In the genomic region with DNA sequence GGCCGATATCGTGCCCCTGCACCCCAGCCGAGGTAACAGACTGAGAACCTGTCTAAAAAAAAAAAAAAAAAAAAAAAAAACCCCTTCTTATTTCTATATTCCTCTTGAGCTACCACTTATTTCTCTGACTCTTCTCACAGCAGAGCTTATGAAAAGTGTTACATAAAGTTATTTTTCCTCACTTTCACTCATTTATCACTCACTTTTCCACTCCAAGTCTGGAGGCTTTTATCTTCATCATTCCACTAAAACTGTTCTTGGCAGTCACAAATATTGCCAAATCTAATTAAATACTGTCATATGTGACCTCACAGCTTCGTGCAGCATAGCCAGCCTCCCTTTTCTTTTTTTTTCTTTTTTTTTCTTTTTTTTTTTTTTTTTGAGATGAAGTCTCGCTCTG, we compare ENCODE assay signal across 36 cellular contexts.
"Had no signal": no experiment of that assay in that cellular context is flagged by ENCODE, and none has a peak within 500 bp of the region (broad histone marks: within the 10 kb centered on the region; RNA-seq: fewer than 3 reads in every experiment).

No MANE protein-coding gene starts in this region.

- H3K27ac ChIP-seq: adrenal gland, ascending aorta, body of pancreas, brain microvascular endothelial cell, breast epithelium, cardiac muscle cell, colonic mucosa had no signal

- H3K4me1 ChIP-seq: adrenal gland, body of pancreas, breast epithelium, colonic mucosa had no signal

- H3K9me3 ChIP-seq: adrenal gland, ascending aorta, body of pancreas, breast epithelium, colonic mucosa had no signal

- H3K4me1 Mint-ChIP-seq: activated naive CD4-positive, alpha-beta T cell treated with anti-CD3 and anti-CD28 coated beads, Interleukin-2, amount 10 ng/mL, durations not matched to agents 7 days and 5 days; activated T-helper 17 cell treated with anti-CD3 and anti-CD28 coated beads, Interleukin-2, amount 50 U/mL, for 72 hours; brain; central memory CD8-positive, alpha-beta T cell had no signal

- H3K27me3 ChIP-seq: adrenal gland, ascending aorta, body of pancreas, breast epithelium, colonic mucosa had no signal

- H3K4me3 ChIP-seq: adrenal gland, ascending aorta, body of pancreas, breast epithelium, cardiac muscle cell, colonic mucosa had no signal

- H3K27ac Mint-ChIP-seq: activated naive CD4-positive, alpha-beta T cell treated with anti-CD3 and anti-CD28 coated beads for 36 hours; activated naive CD4-positive, alpha-beta T cell treated with anti-CD3 and anti-CD28 coated beads, Interleukin-2, amount 10 ng/mL, durations not matched to agents 7 days and 5 days; activated naive CD4-positive, alpha-beta T cell treated with anti-CD3 and anti-CD28 coated beads, Interleukin-2, amount 50 U/mL, for 24 hours; activated naive CD8-positive, alpha-beta T cell; activated naive CD8-positive, alpha-beta T cell treated with anti-CD3 and anti-CD28 coated beads for 36 hours; activated naive CD8-positive, alpha-beta T cell treated with anti-CD3 and anti-CD28 coated beads, Interleukin-2, amount 10 ng/mL, durations not matched to agents 7 days and 5 days; activated naive CD8-positive, alpha-beta T cell treated with anti-CD3 and anti-CD28 coated beads, Interleukin-2, amount 50 U/mL, for 24 hours; activated T-cell treated with anti-CD3 and anti-CD28 coated beads, Interleukin-2, amount 50 U/mL, for 72 hours; activated T-helper 1 cell treated with anti-CD3 and anti-CD28 coated beads, Interleukin-12 subunit alpha, Interleukin-12 subunit beta, Interleukin-2, Interleukin-4 antibody, amounts not matched to agents 30 ng/mL and 10 ng/mL and 1 ng/mL, durations not matched to agents 14 hours and 24 hours and 36 hours; activated T-helper 17 cell treated with anti-CD3 and anti-CD28 coated beads, Interleukin-2, amount 50 U/mL, for 72 hours; activated T-helper 2 cell treated with anti-CD3 and anti-CD28 coated beads, Interferon-gamma antibody, Interleukin-2, Interleukin-4, amounts not matched to agents 10 μg/mL and 5 μg/mL and 100 μg/mL, durations not matched to agents 14 hours and 24 hours and 36 hours; brain had no signal

- H3K4me3 Mint-ChIP-seq: activated naive CD4-positive, alpha-beta T cell treated with anti-CD3 and anti-CD28 coated beads for 36 hours; activated naive CD4-positive, alpha-beta T cell treated with anti-CD3 and anti-CD28 coated beads, Interleukin-2, amount 10 ng/mL, durations not matched to agents 7 days and 5 days; activated naive CD4-positive, alpha-beta T cell treated with anti-CD3 and anti-CD28 coated beads, Interleukin-2, amount 50 U/mL, for 24 hours; activated naive CD8-positive, alpha-beta T cell; activated naive CD8-positive, alpha-beta T cell treated with anti-CD3 and anti-CD28 coated beads for 36 hours; activated naive CD8-positive, alpha-beta T cell treated with anti-CD3 and anti-CD28 coated beads, Interleukin-2, amount 10 ng/mL, durations not matched to agents 7 days and 5 days; activated naive CD8-positive, alpha-beta T cell treated with anti-CD3 and anti-CD28 coated beads, Interleukin-2, amount 50 U/mL, for 24 hours; activated T-cell treated with anti-CD3 and anti-CD28 coated beads, Interleukin-2, amount 50 U/mL, for 72 hours; activated T-helper 1 cell treated with anti-CD3 and anti-CD28 coated beads, Interleukin-12 subunit alpha, Interleukin-12 subunit beta, Interleukin-2, Interleukin-4 antibody, amounts not matched to agents 30 ng/mL and 10 ng/mL and 1 ng/mL, durations not matched to agents 14 hours and 24 hours and 36 hours; activated T-helper 17 cell treated with anti-CD3 and anti-CD28 coated beads, Interleukin-2, amount 50 U/mL, for 72 hours; brain; central memory CD8-positive, alpha-beta T cell had no signal

- H3K36me3 ChIP-seq: adrenal gland, ascending aorta, brain microvascular endothelial cell, breast epithelium, cardiac muscle cell, colonic mucosa had no signal

- H3K27me3 Mint-ChIP-seq: activated naive CD4-positive, alpha-beta T cell treated with anti-CD3 and anti-CD28 coated beads, Interleukin-2, amount 10 ng/mL, durations not matched to agents 7 days and 5 days; activated naive CD4-positive, alpha-beta T cell treated with anti-CD3 and anti-CD28 coated beads, Interleukin-2, amount 50 U/mL, for 24 hours; activated naive CD8-positive, alpha-beta T cell; activated naive CD8-positive, alpha-beta T cell treated with anti-CD3 and anti-CD28 coated beads for 36 hours; activated naive CD8-positive, alpha-beta T cell treated with anti-CD3 and anti-CD28 coated beads, Interleukin-2, amount 50 U/mL, for 24 hours; activated T-helper 17 cell treated with anti-CD3 and anti-CD28 coated beads, Interleukin-2, amount 50 U/mL, for 72 hours; central memory CD8-positive, alpha-beta T cell had no signal

- DNase-seq: activated effector memory CD4-positive, alpha-beta T cell treated with anti-CD3 and anti-CD28 coated beads, Interleukin-2, amount 50 U/mL, for 16 hours; activated effector memory CD4-positive, alpha-beta T cell treated with Interleukin-2 at 50 U/mL for 16 hours; activated gamma-delta T cell; activated gamma-delta T cell treated with Interleukin-2 at 50 U/mL for 16 hours; activated naive CD4-positive, alpha-beta T cell; activated naive CD4-positive, alpha-beta T cell treated with anti-CD3 and anti-CD28 coated beads for 36 hours; activated naive CD4-positive, alpha-beta T cell treated with anti-CD3 and anti-CD28 coated beads, Interleukin-2, amount 10 ng/mL, durations not matched to agents 7 days and 5 days; activated naive CD4-positive, alpha-beta T cell treated with anti-CD3 and anti-CD28 coated beads, Interleukin-2, amount 50 U/mL, for 16 hours; activated naive CD4-positive, alpha-beta T cell treated with Interleukin-2 at 50 U/mL for 16 hours; activated naive CD8-positive, alpha-beta T cell treated with anti-CD3 and anti-CD28 coated beads for 36 hours; activated naive CD8-positive, alpha-beta T cell treated with anti-CD3 and anti-CD28 coated beads, Interleukin-2, amount 10 ng/mL, durations not matched to agents 7 days and 5 days; activated naive CD8-positive, alpha-beta T cell treated with anti-CD3 and anti-CD28 coated beads, Interleukin-2, amount 50 U/mL, for 24 hours; activated T-cell treated with anti-CD3 and anti-CD28 coated beads, Interleukin-2, amount 50 U/mL, for 48 hours; activated T-cell treated with anti-CD3 and anti-CD28 coated beads, Interleukin-2, amount 50 U/mL, for 72 hours; adrenal gland; amniotic stem cell; amygdala; anterior cingulate cortex; aorta; body of pancreas; brain microvascular endothelial cell; caudate nucleus; central memory CD4-positive, alpha-beta T cell; cerebellar nuclear complex; colonic mucosa had no signal

- ATAC-seq: activated naive CD4-positive, alpha-beta T cell treated with anti-CD3 and anti-CD28 coated beads, Interleukin-2, amount 50 U/mL, for 72 hours; activated naive CD8-positive, alpha-beta T cell treated with anti-CD3 and anti-CD28 coated beads, Interleukin-2, amount 50 U/mL, for 24 hours; activated T-cell treated with anti-CD3 and anti-CD28 coated beads, Interleukin-2, amount 50 U/mL, for 72 hours; activated T-helper 17 cell treated with anti-CD3 and anti-CD28 coated beads, Interleukin-2, amount 50 U/mL, for 72 hours; body of pancreas had no signal

- H3K36me3 Mint-ChIP-seq: activated naive CD4-positive, alpha-beta T cell treated with anti-CD3 and anti-CD28 coated beads, Interleukin-2, amount 10 ng/mL, durations not matched to agents 7 days and 5 days; activated naive CD4-positive, alpha-beta T cell treated with anti-CD3 and anti-CD28 coated beads, Interleukin-2, amount 50 U/mL, for 24 hours; activated naive CD4-positive, alpha-beta T cell treated with anti-CD3 and anti-CD28 coated beads, Interleukin-2, amount 50 U/mL, for 72 hours; activated naive CD8-positive, alpha-beta T cell; activated naive CD8-positive, alpha-beta T cell treated with anti-CD3 and anti-CD28 coated beads for 36 hours; activated naive CD8-positive, alpha-beta T cell treated with anti-CD3 and anti-CD28 coated beads, Interleukin-2, amount 10 ng/mL, durations not matched to agents 7 days and 5 days; brain had no signal

- H3K9me3 Mint-ChIP-seq: activated naive CD4-positive, alpha-beta T cell treated with anti-CD3 and anti-CD28 coated beads for 36 hours; activated naive CD4-positive, alpha-beta T cell treated with anti-CD3 and anti-CD28 coated beads, Interleukin-2, amount 10 ng/mL, durations not matched to agents 7 days and 5 days; activated naive CD4-positive, alpha-beta T cell treated with anti-CD3 and anti-CD28 coated beads, Interleukin-2, amount 50 U/mL, for 24 hours; activated naive CD4-positive, alpha-beta T cell treated with anti-CD3 and anti-CD28 coated beads, Interleukin-2, amount 50 U/mL, for 72 hours; activated naive CD8-positive, alpha-beta T cell treated with anti-CD3 and anti-CD28 coated beads for 36 hours; activated naive CD8-positive, alpha-beta T cell treated with anti-CD3 and anti-CD28 coated beads, Interleukin-2, amount 10 ng/mL, durations not matched to agents 7 days and 5 days; activated naive CD8-positive, alpha-beta T cell treated with anti-CD3 and anti-CD28 coated beads, Interleukin-2, amount 50 U/mL, for 24 hours; activated T-cell treated with anti-CD3 and anti-CD28 coated beads, Interleukin-2, amount 50 U/mL, for 72 hours; activated T-helper 1 cell treated with anti-CD3 and anti-CD28 coated beads, Interleukin-12 subunit alpha, Interleukin-12 subunit beta, Interleukin-2, Interleukin-4 antibody, amounts not matched to agents 30 ng/mL and 10 ng/mL and 1 ng/mL, durations not matched to agents 14 hours and 24 hours and 36 hours; activated T-helper 17 cell treated with anti-CD3 and anti-CD28 coated beads, Interleukin-2, amount 50 U/mL, for 72 hours; activated T-helper 2 cell treated with anti-CD3 and anti-CD28 coated beads, Interferon-gamma antibody, Interleukin-2, Interleukin-4, amounts not matched to agents 10 μg/mL and 5 μg/mL and 100 μg/mL, durations not matched to agents 14 hours and 24 hours and 36 hours; brain; central memory CD8-positive, alpha-beta T cell had no signal
